ENCODE assay signal across 10 cellular contexts in genomic region chr13:28099396-28100148, GRCh38. TPM values are rescaled to one million over a fixed set of nuclear protein-coding genes. Genes with fewer than 3 reads are reported as not detected.
DNase-seq lines count a peak whose midpoint lies in the region; ATAC-seq, FAIRE-seq and TF ChIP-seq lines count a peak whose summit lies in the region.
"Had no signal": no experiment of that assay in that cellular context is flagged by ENCODE, and none has a peak within 500 bp of the region (broad histone marks: within the 10 kb centered on the region; RNA-seq: fewer than 3 reads in every experiment).

No MANE protein-coding gene starts in this region.

- H3K4me3 Mint-ChIP-seq in activated CD4-positive, alpha-beta memory T cell treated with anti-CD3 and anti-CD28 coated beads for 36 hours, result peak overlapping the region; percentile 37
- H3K4me3 Mint-ChIP-seq in stimulated activated effector memory CD8-positive, alpha-beta T cell treated with anti-CD3 and anti-CD28 coated beads, Interleukin-12 subunit alpha, Interleukin-12 subunit beta, amount 100 ng/mL, for 72 hours, result peak overlapping the region; percentile 58

- no peak overlapping the region for H3K27ac Mint-ChIP-seq in activated CD4-positive, alpha-beta memory T cell treated with anti-CD3 and anti-CD28 coated beads for 36 hours
- no peak overlapping the region for H3K27ac Mint-ChIP-seq in stimulated activated effector memory CD8-positive, alpha-beta T cell treated with anti-CD3 and anti-CD28 coated beads, Interleukin-12 subunit alpha, Interleukin-12 subunit beta, amount 100 ng/mL, for 72 hours

- no peaks in the 10 kb centered on the region for H3K36me3 Mint-ChIP-seq in activated CD4-positive, alpha-beta memory T cell treated with anti-CD3 and anti-CD28 coated beads for 36 hours
- H3K36me3 Mint-ChIP-seq in stimulated activated effector memory CD8-positive, alpha-beta T cell treated with anti-CD3 and anti-CD28 coated beads, Interleukin-12 subunit alpha, Interleukin-12 subunit beta, amount 100 ng/mL, for 72 hours, result no peaks in the 10 kb centered on the region

- no peak for FAIRE-seq in H54 (lab: Jason Lieb, UNC)
- FAIRE-seq: A204.1 had no signal

- no peak for ATAC-seq in SK-N-SH treated with all-trans-retinoic acid at 6 μM for 48 hours
- no peak for ATAC-seq in stimulated activated effector memory CD8-positive, alpha-beta T cell treated with anti-CD3 and anti-CD28 coated beads, Interleukin-12 subunit alpha, Interleukin-12 subunit beta, amount 100 ng/mL, for 72 hours

- H3K27me3 Mint-ChIP-seq in activated CD4-positive, alpha-beta memory T cell treated with anti-CD3 and anti-CD28 coated beads for 36 hours, result peaks cover 51% of the 10 kb centered on the region

- no peaks in the 10 kb centered on the region for H4K20me1 ChIP-seq in SK-N-SH (ENCODE audit: insufficient read depth)

- H2AFZ ChIP-seq in SK-N-SH (ENCODE audit: low read depth), result peak overlapping the region; percentile 41; the same call in 1 of the 2 replicates

- no peak for TF ChIP-seq RAD21 in SK-N-SH (IDR thresholded peaks at IDR 0.05; ENCODE audit: low read length)

- H3K9me3 ChIP-seq in SK-N-SH (no peaks in the 10 kb centered on the region), iPS-20b (ENCODE audit: insufficient read depth, low read depth, low read length) (no peaks in the 10 kb centered on the region), ovary (no peaks in the 10 kb centered on the region)

- intact Hi-C loops in activated CD4-positive, alpha-beta memory T cell treated with anti-CD3 and anti-CD28 coated beads for 36 hours (cut with micrococcal nuclease), result no loop called here
- intact Hi-C loops in ovary (cut with DNase I), result no loop called here

- POLR2A ChIA-PET in SK-N-SH (lab: Yijun Ruan, JAX), result no interaction called here
- POLR2A ChIA-PET in activated CD4-positive, alpha-beta memory T cell treated with anti-CD3 and anti-CD28 coated beads for 36 hours (lab: Charles Lee), result no interaction called here

- H3K36me3 ChIP-seq in SK-N-SH (replicated peaks in 1 of 2; ENCODE audit: control insufficient read depth in 1 of 2, insufficient read depth in 2 of 2, low read length in 1 of 2), result no peaks in the 10 kb centered on the region
- no peaks in the 10 kb centered on the region for H3K36me3 ChIP-seq in iPS-20b (ENCODE audit: insufficient read depth, low read depth, low read length)
- no peaks in the 10 kb centered on the region for H3K36me3 ChIP-seq in ovary

- H3K4me3 ChIP-seq in SK-N-SH (ENCODE audit: low read depth in 2 of 2, low read length in 1 of 2), result peak overlapping the region; percentile 21 to 48; a peak in 3 of 4 replicates
- H3K4me3 ChIP-seq in iPS-20b (ENCODE audit: low read length), result peak overlapping the region; percentile 63
- H3K4me3 ChIP-seq in ovary, result no peak overlapping the region

- H3K4me1 ChIP-seq in SK-N-SH (ENCODE audit: control insufficient read depth in 1 of 2, insufficient read depth in 2 of 2, low read depth in 1 of 2, low read length in 1 of 2), result no peaks in the 10 kb centered on the region; a peak in 1 of 4 replicates
- no peaks in the 10 kb centered on the region for H3K4me1 ChIP-seq in iPS-20b (ENCODE audit: insufficient read depth, low read length)
- peaks cover 8% of the 10 kb centered on the region for H3K4me1 ChIP-seq in ovary (ENCODE audit: insufficient read depth)

- no peaks in the 10 kb centered on the region for H3K9me3 Mint-ChIP-seq in activated CD4-positive, alpha-beta memory T cell treated with anti-CD3 and anti-CD28 coated beads for 36 hours
- no peaks in the 10 kb centered on the region for H3K9me3 Mint-ChIP-seq in stimulated activated effector memory CD8-positive, alpha-beta T cell treated with anti-CD3 and anti-CD28 coated beads, Interleukin-12 subunit alpha, Interleukin-12 subunit beta, amount 100 ng/mL, for 72 hours

- no peak for TF ChIP-seq CTCF in SK-N-SH (IDR thresholded peaks at IDR 0.05)
- no peak for TF ChIP-seq CTCF in ovary (IDR thresholded peaks at IDR 0.05)

- H3K27me3 ChIP-seq in SK-N-SH (ENCODE audit: insufficient read depth) (peaks cover 80% of the 10 kb centered on the region), iPS-20b (ENCODE audit: insufficient read depth, low read length) (peaks cover 65% of the 10 kb centered on the region), ovary (no peaks in the 10 kb centered on the region)

- H3K27ac ChIP-seq in SK-N-SH (ENCODE audit: low read depth in 2 of 2, low read length in 1 of 2), result no peak overlapping the region
- no peak overlapping the region for H3K27ac ChIP-seq in iPS-20b (ENCODE audit: low read length)
- no peak overlapping the region for H3K27ac ChIP-seq in ovary

- peaks cover 9% of the 10 kb centered on the region for H3K4me1 Mint-ChIP-seq in activated CD4-positive, alpha-beta memory T cell treated with anti-CD3 and anti-CD28 coated beads for 36 hours (ENCODE audit: low read depth)
- no peaks in the 10 kb centered on the region for H3K4me1 Mint-ChIP-seq in stimulated activated effector memory CD8-positive, alpha-beta T cell treated with anti-CD3 and anti-CD28 coated beads, Interleukin-12 subunit alpha, Interleukin-12 subunit beta, amount 100 ng/mL, for 72 hours

- CTCF ChIA-PET in SK-N-SH (lab: Yijun Ruan, JAX), result interaction anchor here (0.8 to 2.0 kb wide), 3 partner anchors 9 to 273 kb away, joined by 3 to 7 read pairs (median 3); no protein-coding TSS in a partner anchor
- CTCF ChIA-PET in activated CD4-positive, alpha-beta memory T cell treated with anti-CD3 and anti-CD28 coated beads for 36 hours (lab: Charles Lee), result interaction anchor here (0.6 to 0.7 kb wide), 2 partner anchors 9 to 722 kb away, joined by 3 read pairs; no protein-coding TSS in a partner anchor

- WGBS in SK-N-SH (ENCODE audit: low lambda C conversion rate), result 31% methylated on average over 26 of the region's 35 CpGs
- 12 to 13% (median 13%) methylated on average over 35 of the region's 35 CpGs for WGBS in ovary, 3 donors

- DNase-seq in SK-N-SH, result no peak
- DNase-seq in activated CD4-positive, alpha-beta memory T cell treated with anti-CD3 and anti-CD28 coated beads for 36 hours, result no peak
- no peak for DNase-seq in stimulated activated effector memory CD8-positive, alpha-beta T cell treated with anti-CD3 and anti-CD28 coated beads, Interleukin-12 subunit alpha, Interleukin-12 subunit beta, amount 100 ng/mL, for 72 hours (ENCODE audit: low spot score in 2 of 2)
- DNase-seq in ovary, result no peak
- no peak for DNase-seq in H54 (ENCODE audit: insufficient read length, low spot score)
- no peak for DNase-seq in CD1c-positive myeloid dendritic cell (ENCODE audit: extremely low spot score)

- peak overlapping the region; percentile 71; the same call in 1 of the 2 replicates for H3K4me2 ChIP-seq in SK-N-SH

- TF ChIP-seq EP300 in SK-N-SH (IDR thresholded peaks at IDR 0.05; ENCODE audit: borderline replicate concordance in 1 of 2, low read depth in 1 of 2, low read length in 1 of 2) (no peak), ovary (IDR thresholded peaks at IDR 0.05) (no peak)

- H3K79me2 ChIP-seq in SK-N-SH (ENCODE audit: insufficient read depth), result no peaks in the 10 kb centered on the region

- H3K9ac ChIP-seq in SK-N-SH (no peak overlapping the region), iPS-20b (ENCODE audit: low read depth, low read length) (peak overlapping the region; percentile 56; the same call in 1 of the 2 replicates)

- no peaks in the 10 kb centered on the region for H3F3A ChIP-seq in SK-N-SH (replicated peaks; ENCODE audit: insufficient read depth)

- no peaks in the 10 kb centered on the region for H3K9me2 ChIP-seq in SK-N-SH

- no peak for TF ChIP-seq POLR2A in ovary (IDR thresholded peaks at IDR 0.05)
- no peak for TF ChIP-seq POLR2A in H54 (IDR thresholded peaks at IDR 0.05; ENCODE audit: low read depth, low read length)

TF ChIP-seq in SK-N-SH, 30 proteins besides CTCF, POLR2A, EP300 and RAD21 (continues in another document):
- TF ChIP-seq TCF12 (IDR thresholded peaks at IDR 0.05) (no peak), NRF1 (IDR thresholded peaks at IDR 0.05; ENCODE audit: low read depth, low read length) (no peak), USF2 (IDR thresholded peaks at IDR 0.05; ENCODE audit: borderline replicate concordance, low read depth, low read length) (no peak), CHD2 (IDR thresholded peaks at IDR 0.05; ENCODE audit: low read length, partially characterized antibody) (no peak), SIN3A (IDR thresholded peaks at IDR 0.05; ENCODE audit: borderline replicate concordance, low read depth, low read length) (no peak)

TF ChIP-seq in SK-N-SH treated with all-trans-retinoic acid at 6 μM for 48 hours, 23 proteins besides CTCF, POLR2A, EP300 and RAD21 (continues in another document):
- TF ChIP-seq CREB5 (CRISPR knock-in tag; IDR thresholded peaks at IDR 0.05; ENCODE audit: low read depth) (no peak), ARNTL (CRISPR knock-in tag; IDR thresholded peaks at IDR 0.05; ENCODE audit: borderline replicate concordance, low read depth) (no peak), ZNF70 (CRISPR knock-in tag; IDR thresholded peaks at IDR 0.05) (no peak)

RNA-seq across cellular contexts. Expression of gene FLT3, which starts 0.8 kb away (rescaled TPM):
- polyA plus RNA-seq in SK-N-SH (2012; rRNA removed) (not detected in 2 replicates), ovary (under 1 TPM; 0.10 to 0.97 TPM)
- not detected in 2 replicates for polyA plus RNA-seq in SK-N-SH (2012; cell fraction: cytosol; rRNA removed)
- polyA plus RNA-seq in SK-N-SH (2012; cell fraction: nucleus; rRNA removed), result not detected in 2 replicates
- total RNA-seq in activated CD4-positive, alpha-beta memory T cell treated with anti-CD3 and anti-CD28 coated beads for 36 hours, result not detected
- under 1 TPM in 6 of 7 donors, not detected in 1; 0.08 to 0.35 (median 0.15) TPM for total RNA-seq in ovary
- total RNA-seq: NCI-H460 had no signal

RNA-seq across cellular contexts. Expression of gene PAN3, which starts 38.8 kb away (rescaled TPM):
- polyA plus RNA-seq in SK-N-SH (2012; rRNA removed), result 6.4 and 7.9 TPM in 2 replicates
- polyA plus RNA-seq in SK-N-SH (2012; cell fraction: cytosol; rRNA removed), result 6.7 and 7.1 TPM in 2 replicates
- 7.5 and 18.5 TPM in 2 replicates for polyA plus RNA-seq in SK-N-SH (2012; cell fraction: nucleus; rRNA removed)
- total RNA-seq in activated CD4-positive, alpha-beta memory T cell treated with anti-CD3 and anti-CD28 coated beads for 36 hours, result 10 to 100 TPM; 26.0 to 28.3 TPM
- total RNA-seq in ovary, result 10 to 100 TPM; 33.8 to 40.7 (median 36.7) TPM
- 10 to 100 TPM; 13.2 to 16.5 TPM for polyA plus RNA-seq in ovary
